Comparison of ENCODE assay signal across 12 cellular contexts in the genomic region with DNA sequence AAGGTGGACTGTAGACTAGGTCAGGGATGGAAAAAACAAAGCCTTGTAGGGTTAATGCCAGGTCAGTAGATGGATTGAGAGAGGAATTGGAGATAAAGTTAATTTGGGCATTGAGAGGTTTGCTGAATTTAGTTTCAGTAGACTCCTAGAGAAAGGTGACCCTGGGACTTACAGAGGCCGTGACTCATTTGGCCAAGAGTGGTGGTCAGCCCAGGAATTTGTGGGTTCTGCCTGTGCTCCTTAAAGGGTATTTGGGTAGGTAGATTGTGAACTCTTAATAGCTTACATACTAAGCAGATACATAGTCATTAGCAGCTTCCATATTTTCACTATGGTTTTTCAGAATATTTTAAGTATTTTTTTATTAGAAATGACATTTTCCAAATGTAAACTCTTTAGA.
"Had no signal": no experiment of that assay in that cellular context is flagged by ENCODE, and none has a peak within 500 bp of the region (broad histone marks: within the 10 kb centered on the region; RNA-seq: fewer than 3 reads in every experiment).

No MANE protein-coding gene starts in this region.

- H3K27ac Mint-ChIP-seq: activated B cell treated with CpG ODN at 0.5 μM for 24 hours; activated naive CD4-positive, alpha-beta T cell treated with anti-CD3 and anti-CD28 coated beads for 36 hours; activated T-helper 17 cell treated with anti-CD3 and anti-CD28 coated beads, Interleukin-2, amount 50 U/mL, for 72 hours; neural progenitor cell; stimulated activated naive B cell treated with anti-CD40 and anti-IgM and Interleukin-4, amounts not matched to agents 10 μg/mL and 1 μg/mL and 100 μg/mL, for 72 hours; T-helper 1 cell treated with Interleukin-12 subunit alpha and Interleukin-12 subunit beta and Interleukin-4 antibody, amounts not matched to agents 30 μg/mL and 1 μg/mL, for 36 hours had no signal

- H3K4me3 Mint-ChIP-seq: activated B cell treated with CpG ODN at 0.5 μM for 24 hours; activated naive CD4-positive, alpha-beta T cell treated with anti-CD3 and anti-CD28 coated beads for 36 hours; activated T-helper 17 cell treated with anti-CD3 and anti-CD28 coated beads, Interleukin-2, amount 50 U/mL, for 72 hours; neural progenitor cell; stimulated activated naive B cell treated with anti-CD40 and anti-IgM and Interleukin-4, amounts not matched to agents 10 μg/mL and 1 μg/mL and 100 μg/mL, for 72 hours; T-helper 1 cell treated with Interleukin-12 subunit alpha and Interleukin-12 subunit beta and Interleukin-4 antibody, amounts not matched to agents 30 μg/mL and 1 μg/mL, for 36 hours had no signal

- H3K9me3 ChIP-seq: transverse colon had no signal

- H3K4me1 Mint-ChIP-seq: activated B cell treated with CpG ODN at 0.5 μM for 24 hours; activated T-helper 17 cell treated with anti-CD3 and anti-CD28 coated beads, Interleukin-2, amount 50 U/mL, for 72 hours; stimulated activated naive B cell treated with anti-CD40 and anti-IgM and Interleukin-4, amounts not matched to agents 10 μg/mL and 1 μg/mL and 100 μg/mL, for 72 hours had no signal

- H3K36me3 ChIP-seq: transverse colon had no signal

- H3K27me3 Mint-ChIP-seq: activated B cell treated with CpG ODN at 0.5 μM for 24 hours; activated T-helper 17 cell treated with anti-CD3 and anti-CD28 coated beads, Interleukin-2, amount 50 U/mL, for 72 hours; stimulated activated naive B cell treated with anti-CD40 and anti-IgM and Interleukin-4, amounts not matched to agents 10 μg/mL and 1 μg/mL and 100 μg/mL, for 72 hours had no signal

- ATAC-seq: activated T-helper 17 cell treated with anti-CD3 and anti-CD28 coated beads, Interleukin-2, amount 50 U/mL, for 72 hours; stimulated activated naive B cell treated with anti-CD40 and anti-IgM and Interleukin-4, amounts not matched to agents 10 μg/mL and 1 μg/mL and 100 μg/mL, for 72 hours had no signal

- H3K27ac ChIP-seq: brain microvascular endothelial cell, dorsolateral prefrontal cortex, neural progenitor cell, parathyroid adenoma, transverse colon had no signal

- H3K9me3 Mint-ChIP-seq: activated B cell treated with CpG ODN at 0.5 μM for 24 hours; activated naive CD4-positive, alpha-beta T cell treated with anti-CD3 and anti-CD28 coated beads for 36 hours; activated T-helper 17 cell treated with anti-CD3 and anti-CD28 coated beads, Interleukin-2, amount 50 U/mL, for 72 hours; stimulated activated naive B cell treated with anti-CD40 and anti-IgM and Interleukin-4, amounts not matched to agents 10 μg/mL and 1 μg/mL and 100 μg/mL, for 72 hours; T-helper 1 cell treated with Interleukin-12 subunit alpha and Interleukin-12 subunit beta and Interleukin-4 antibody, amounts not matched to agents 30 μg/mL and 1 μg/mL, for 36 hours had no signal

- DNase-seq: activated B cell treated with CpG ODN at 0.5 μM for 24 hours; activated CD4-positive, alpha-beta T cell treated with anti-CD3 and anti-CD28 coated beads, Interleukin-2, amount 50 U/mL, for 1 hour; activated naive CD4-positive, alpha-beta T cell treated with anti-CD3 and anti-CD28 coated beads for 36 hours; activated T-cell treated with anti-CD3 and anti-CD28 coated beads for 4 hours; brain microvascular endothelial cell; dorsolateral prefrontal cortex; stimulated activated naive B cell treated with anti-CD40 and anti-IgM and Interleukin-4, amounts not matched to agents 10 μg/mL and 1 μg/mL and 100 μg/mL, for 72 hours; transverse colon had no signal

- H3K4me1 ChIP-seq: parathyroid adenoma had no signal

- H3K36me3 Mint-ChIP-seq: stimulated activated naive B cell treated with anti-CD40 and anti-IgM and Interleukin-4, amounts not matched to agents 10 μg/mL and 1 μg/mL and 100 μg/mL, for 72 hours had no signal

- H3K4me3 ChIP-seq: dorsolateral prefrontal cortex, neural progenitor cell, transverse colon had no signal

- H3K27me3 ChIP-seq: brain microvascular endothelial cell, dorsolateral prefrontal cortex, neural progenitor cell, transverse colon had no signal
